In the genomic region with DNA sequence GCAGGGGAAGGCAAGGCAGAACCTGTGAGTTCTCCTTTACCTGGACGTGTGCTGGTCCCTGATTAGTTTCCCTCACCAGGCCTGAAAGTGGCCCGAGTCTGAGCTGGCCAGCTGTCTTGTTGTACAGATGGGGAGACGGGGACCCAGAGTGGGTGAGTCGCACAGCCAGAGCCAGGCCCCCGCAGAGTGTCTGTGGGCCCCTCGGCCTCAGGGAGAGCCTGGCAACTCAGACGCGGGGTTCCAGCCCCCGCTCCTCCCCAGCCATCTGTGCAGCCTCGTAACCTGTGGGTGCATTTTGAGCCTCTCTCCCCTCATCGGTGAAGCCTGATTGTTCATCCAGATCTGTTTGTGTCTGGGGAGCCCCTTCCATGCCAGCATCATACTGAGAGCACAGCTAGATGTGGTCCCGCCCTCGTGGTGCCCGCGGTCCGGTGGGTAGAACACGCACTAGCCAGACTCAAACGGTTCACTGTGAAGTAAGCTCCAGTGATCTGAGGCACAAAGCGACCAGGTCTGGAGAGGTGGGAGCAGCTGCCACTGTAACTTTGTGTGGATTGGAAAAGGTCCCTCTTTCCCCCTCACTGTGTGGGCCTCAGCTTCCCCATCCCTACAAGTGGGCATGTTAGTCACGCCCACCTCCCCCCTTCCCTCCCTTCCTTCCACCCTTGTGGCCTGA, we compare ENCODE assay signal across 27 cellular contexts. TPM values are rescaled to one million over a fixed set of nuclear protein-coding genes. Genes with fewer than 3 reads are reported as not detected.
A peak's percentile ranks its signal among the peaks of the same experiment; 100 is the strongest.
DNase-seq lines count a peak whose midpoint lies in the region; ATAC-seq, FAIRE-seq and TF ChIP-seq lines count a peak whose summit lies in the region.
"Had no signal": no experiment of that assay in that cellular context is flagged by ENCODE, and none has a peak within 500 bp of the region (broad histone marks: within the 10 kb centered on the region; RNA-seq: fewer than 3 reads in every experiment).

No MANE protein-coding gene starts in this region.

- intact Hi-C loops in posterior vena cava (cut with DNase I) = no loop called here

- no peak for TF ChIP-seq RAD21 in H1 (IDR thresholded peaks at IDR 0.05 in 1 of 2, conservative IDR thresholded peaks at IDR 0.05 in 1 of 2; ENCODE audit: low read depth in 2 of 2, low read length in 2 of 2)

- H3K4ac ChIP-seq in H1 (replicated peaks; ENCODE audit: insufficient read length, low read depth, low read length) = no peak overlapping the region

- 82% methylated on average over 20 of the region's 20 CpGs; no CpG with 5 or more reads in 1 of the 2 experiments for WGBS in H1 (ENCODE audit: extremely low coverage in 1 of 2, insufficient coverage in 1 of 2, insufficient read length in 1 of 2, insufficient replicate concordance in 2 of 2, low coverage in 1 of 2, low lambda C conversion rate in 2 of 2, missing lambda C conversion rate in 1 of 2), 2 experiments
- 67 to 68% methylated on average over 18 to 20 of the region's 20 CpGs for WGBS in GM23248 (ENCODE audit: low coverage in 1 of 2, low lambda C conversion rate in 2 of 2, missing lambda C conversion rate in 2 of 2), 2 experiments

- H3K4me1 Mint-ChIP-seq in activated T-cell treated with anti-CD3 and anti-CD28 coated beads, Interleukin-2, amount 50 U/mL, for 24 hours (ENCODE audit: low read depth) = peaks cover 13% of the 10 kb centered on the region

- no peaks in the 10 kb centered on the region for H3K27me3 ChIP-seq in KMS-11 (ENCODE audit: insufficient read depth, low read depth)
- H3K27me3 ChIP-seq in H1 (replicated peaks in 1 of 4; ENCODE audit: control insufficient read depth in 3 of 4, extremely low read depth in 1 of 4, insufficient read depth in 3 of 4, low read length in 3 of 4) = peaks cover 0 to 3% (median 0%) of the 10 kb centered on the region in 4 experiments; a peak in 2 of 7 replicates
- no peaks in the 10 kb centered on the region; the same call in 1 of the 2 replicates for H3K27me3 ChIP-seq in GM23248 (replicated peaks; ENCODE audit: insufficient read depth)
- H3K27me3 ChIP-seq: colonic mucosa, gastroesophageal sphincter, uterus had no signal

- DNase-seq in activated T-cell treated with anti-CD3 and anti-CD28 coated beads, Interleukin-2, amount 50 U/mL, for 24 hours = peak; percentile 24
- DNase-seq in activated T-cell treated with anti-CD3 and anti-CD28 coated beads for 4 hours = no peak
- no peak for DNase-seq in H1 (ENCODE audit: low read depth in 1 of 2, low spot score in 2 of 2)
- peak; percentile 58 for DNase-seq in posterior vena cava (ENCODE audit: low spot score)
- DNase-seq in GM23248 = no peak
- DNase-seq: activated CD4-positive, alpha-beta T cell treated with anti-CD3 and anti-CD28 coated beads, Interleukin-2, amount 10 ng/mL, durations not matched to agents 7 days and 5 days; colonic mucosa; DND-41; HCEC 1CT; NCI-H1092; NCI-H1930; NCI-H226; NCI-H748 treated with DMSO at 0.1 percent for 48 hours; nucleus accumbens; RPMI8226; T-helper 17 cell; uterus had no signal

- no peak for ATAC-seq in GM18519 (IDR thresholded peaks at IDR 0.05; ENCODE audit: low FRiP score, unreplicated experiment)
- no peak for ATAC-seq in HG02759 (IDR thresholded peaks at IDR 0.05; ENCODE audit: unreplicated experiment)
- ATAC-seq: gastroesophageal sphincter; stimulated activated effector memory CD8-positive, alpha-beta T cell treated with anti-CD3 and anti-CD28 coated beads, Interleukin-12 subunit alpha, Interleukin-12 subunit beta, amount 100 ng/mL, for 72 hours; T-helper 17 cell had no signal

- H2BK5ac ChIP-seq in H1 (ENCODE audit: low read depth, low read length) = no peak overlapping the region

- H3K9me2 ChIP-seq in GM23248 (ENCODE audit: insufficient read depth) = no peaks in the 10 kb centered on the region

- no peak overlapping the region for H3K23ac ChIP-seq in H1 (ENCODE audit: insufficient read length)

- H3K4me2 ChIP-seq in KMS-11 = peak overlapping the region; percentile 68; the same call in 1 of the 2 replicates
- no peak overlapping the region for H3K4me2 ChIP-seq in H1 (ENCODE audit: insufficient read depth in 1 of 2, low read depth in 2 of 2, low read length in 2 of 2)
- no peak overlapping the region for H3K4me2 ChIP-seq in GM23248 (ENCODE audit: unreplicated experiment)
- H3K4me2 ChIP-seq: smooth muscle cell had no signal

- in situ Hi-C loops in GM23248 (cut with MboI) = loop anchor here (5.0 to 25.0 kb wide), 2 partner anchors 147 to 482 kb away; a partner anchor contains a TSS

- CTCF ChIA-PET in H1 (lab: Charles Lee; ENCODE audit: partially characterized antibody) = interaction anchor here (0.6 to 4.2 kb wide), 16 partner anchors 12 to 201 kb away, joined by 3 to 30 read pairs (median 4); no protein-coding TSS in a partner anchor

- no peak overlapping the region for H4K91ac ChIP-seq in H1 (replicated peaks; ENCODE audit: insufficient read length, low read length)

- H3K4me3 Mint-ChIP-seq in activated T-cell treated with anti-CD3 and anti-CD28 coated beads, Interleukin-2, amount 50 U/mL, for 24 hours = no peak overlapping the region
- H3K4me3 Mint-ChIP-seq: activated CD4-positive, alpha-beta T cell treated with anti-CD3 and anti-CD28 coated beads, Interleukin-2, amount 10 ng/mL, durations not matched to agents 7 days and 5 days; memory B cell; stimulated activated effector memory CD8-positive, alpha-beta T cell treated with anti-CD3 and anti-CD28 coated beads, Interleukin-12 subunit alpha, Interleukin-12 subunit beta, amount 100 ng/mL, for 72 hours; T-helper 17 cell had no signal

- H3K27ac Mint-ChIP-seq in activated T-cell treated with anti-CD3 and anti-CD28 coated beads, Interleukin-2, amount 50 U/mL, for 24 hours = no peak overlapping the region
- H3K27ac Mint-ChIP-seq: activated CD4-positive, alpha-beta T cell treated with anti-CD3 and anti-CD28 coated beads, Interleukin-2, amount 10 ng/mL, durations not matched to agents 7 days and 5 days; memory B cell; stimulated activated effector memory CD8-positive, alpha-beta T cell treated with anti-CD3 and anti-CD28 coated beads, Interleukin-12 subunit alpha, Interleukin-12 subunit beta, amount 100 ng/mL, for 72 hours; T-helper 17 cell had no signal

- no peaks in the 10 kb centered on the region for H3K36me3 Mint-ChIP-seq in activated T-cell treated with anti-CD3 and anti-CD28 coated beads, Interleukin-2, amount 50 U/mL, for 24 hours (ENCODE audit: low read depth)
- H3K36me3 Mint-ChIP-seq: memory B cell; stimulated activated effector memory CD8-positive, alpha-beta T cell treated with anti-CD3 and anti-CD28 coated beads, Interleukin-12 subunit alpha, Interleukin-12 subunit beta, amount 100 ng/mL, for 72 hours had no signal

- no peak overlapping the region for H4K5ac ChIP-seq in H1 (ENCODE audit: insufficient read length, low read depth, low read length)

- TF ChIP-seq CTCF in KMS-11 (conservative IDR thresholded peaks at IDR 0.05; ENCODE audit: low read depth, low read length) (no peak), H1 (IDR thresholded peaks at IDR 0.05; ENCODE audit: control extremely low read depth in 1 of 3, insufficient read depth in 1 of 3, low read depth in 1 of 3, low read length in 3 of 3) (no peak)

- H2AFZ ChIP-seq in KMS-11 (ENCODE audit: low read depth) (no peak overlapping the region), H1 (ENCODE audit: low read length) (no peak overlapping the region), GM23248 (no peak overlapping the region)

- H4K8ac ChIP-seq in H1 (ENCODE audit: extremely low read depth, insufficient read depth, low read length) = 0 out of 2 replicates have a peak overlapping the region, but pooled peaks have one; percentile 53

- no peak for TF ChIP-seq POLR2A in H1 (IDR thresholded peaks at IDR 0.05; ENCODE audit: control extremely low read depth in 1 of 2, low read depth in 2 of 2, low read length in 2 of 2)

- peak overlapping the region; percentile 61; the same call in 1 of the 2 replicates for H2BK15ac ChIP-seq in H1 (ENCODE audit: low read length)

- no peaks in the 10 kb centered on the region for H4K20me1 ChIP-seq in KMS-11 (ENCODE audit: insufficient read depth)
- H4K20me1 ChIP-seq in H1 (replicated peaks in 1 of 2; ENCODE audit: control insufficient read depth in 1 of 2, insufficient read depth in 2 of 2, low read length in 2 of 2) = no peaks in the 10 kb centered on the region
- no peaks in the 10 kb centered on the region for H4K20me1 ChIP-seq in GM23248 (ENCODE audit: insufficient read depth)

- H2BK12ac ChIP-seq in H1 (ENCODE audit: low read depth, low read length) = no peak overlapping the region

- H3K18ac ChIP-seq in H1 (ENCODE audit: extremely low read depth, low read length) = no peak overlapping the region

- H3K9ac ChIP-seq in KMS-11 (no peak overlapping the region), H1 (replicated peaks in 1 of 4; ENCODE audit: extremely low read depth in 1 of 4, low read depth in 3 of 4, low read length in 3 of 4) (no peak overlapping the region), GM23248 (no peak overlapping the region)

- POLR2A ChIA-PET in H1 (lab: Charles Lee; ENCODE audit: partially characterized antibody) = interaction anchor here (1.5 kb wide), 1 partner anchor 157 kb away, joined by 7 read pairs; no protein-coding TSS in a partner anchor

- no peaks in the 10 kb centered on the region for H3K9me3 ChIP-seq in H1 (ENCODE audit: insufficient read depth in 2 of 2, low read depth in 1 of 2, low read length in 1 of 2)
- no peaks in the 10 kb centered on the region for H3K9me3 ChIP-seq in GM23248 (ENCODE audit: low read depth)
- H3K9me3 ChIP-seq: colonic mucosa, gastroesophageal sphincter, uterus had no signal

- H3K27ac ChIP-seq in KMS-11 (peak overlapping the region; percentile 77; the same call in 1 of the 2 replicates), H1 (ENCODE audit: low read depth, low read length) (peak overlapping the region; percentile 48; the same call in 1 of the 2 replicates), GM23248 (no peak overlapping the region)
- H3K27ac ChIP-seq: colonic mucosa, HL-60, uterus had no signal

- H3K36me3 ChIP-seq in KMS-11 (ENCODE audit: insufficient read depth) (no peaks in the 10 kb centered on the region), H1 (ENCODE audit: control insufficient read depth in 2 of 4, insufficient read depth in 4 of 4, low read length in 3 of 4) (no peaks in the 10 kb centered on the region), GM23248 (ENCODE audit: low read depth) (no peaks in the 10 kb centered on the region)
- H3K36me3 ChIP-seq: colonic mucosa, gastroesophageal sphincter, uterus had no signal

- no peaks in the 10 kb centered on the region for H3K79me1 ChIP-seq in H1 (ENCODE audit: low read depth, low read length)

- no peak overlapping the region for H3K56ac ChIP-seq in H1 (replicated peaks; ENCODE audit: insufficient read length, low read depth, low read length)

- no peaks in the 10 kb centered on the region for H3K23me2 ChIP-seq in H1 (ENCODE audit: low read depth, low read length)

- H3K14ac ChIP-seq in H1 (ENCODE audit: insufficient read length) = no peak overlapping the region

- no peak overlapping the region for H3K4me3 ChIP-seq in KMS-11 (IDR thresholded peaks at IDR 0.05; ENCODE audit: insufficient read depth, low read depth, low read length)
- H3K4me3 ChIP-seq in H1 (ENCODE audit: extremely low read depth in 1 of 4, insufficient read depth in 2 of 4, low read depth in 3 of 4, low read length in 4 of 4) = no peak overlapping the region; a peak in 1 of 8 replicates
- no peak overlapping the region for H3K4me3 ChIP-seq in GM23248
- H3K4me3 ChIP-seq: colonic mucosa, gastroesophageal sphincter, smooth muscle cell, uterus had no signal

- no peaks in the 10 kb centered on the region for H3K9me3 Mint-ChIP-seq in activated T-cell treated with anti-CD3 and anti-CD28 coated beads, Interleukin-2, amount 50 U/mL, for 24 hours
- H3K9me3 Mint-ChIP-seq: activated CD4-positive, alpha-beta T cell treated with anti-CD3 and anti-CD28 coated beads, Interleukin-2, amount 10 ng/mL, durations not matched to agents 7 days and 5 days; memory B cell; stimulated activated effector memory CD8-positive, alpha-beta T cell treated with anti-CD3 and anti-CD28 coated beads, Interleukin-12 subunit alpha, Interleukin-12 subunit beta, amount 100 ng/mL, for 72 hours had no signal

- no peaks in the 10 kb centered on the region for H3K27me3 Mint-ChIP-seq in activated T-cell treated with anti-CD3 and anti-CD28 coated beads, Interleukin-2, amount 50 U/mL, for 24 hours

- TF ChIP-seq EP300 in H1 (IDR thresholded peaks at IDR 0.05; ENCODE audit: borderline replicate concordance in 1 of 2, low read depth in 2 of 2, low read length in 2 of 2) = no peak

- H2AK5ac ChIP-seq in H1 (ENCODE audit: low read depth, low read length) = 0 out of 2 replicates have a peak overlapping the region, but pooled peaks have one; percentile 24

- no peak overlapping the region for H2BK20ac ChIP-seq in H1 (ENCODE audit: low read length)

- H3K79me2 ChIP-seq in KMS-11 (ENCODE audit: insufficient read depth, low read depth) (no peaks in the 10 kb centered on the region), H1 (ENCODE audit: control insufficient read depth in 1 of 2, insufficient read depth in 2 of 2, low read length in 2 of 2) (no peaks in the 10 kb centered on the region), GM23248 (ENCODE audit: insufficient read depth) (no peaks in the 10 kb centered on the region)

- no peak overlapping the region for H2BK120ac ChIP-seq in H1 (replicated peaks; ENCODE audit: low read depth, low read length)

- no peaks in the 10 kb centered on the region for H3F3A ChIP-seq in GM23248 (ENCODE audit: insufficient read depth)

- FAIRE-seq in H1 (lab: Jason Lieb, UNC) = no peak
- FAIRE-seq: A204.1, endometrium had no signal

- peaks cover 65% of the 10 kb centered on the region for H3K4me1 ChIP-seq in KMS-11 (ENCODE audit: low read depth, poor library complexity, severe bottlenecking)
- H3K4me1 ChIP-seq in H1 (replicated peaks in 1 of 4; ENCODE audit: control insufficient read depth in 3 of 4, insufficient read depth in 4 of 4, low read length in 3 of 4) = peaks cover 0 to 18% (median 12%) of the 10 kb centered on the region in 4 experiments; a peak in 6 of 7 replicates
- no peaks in the 10 kb centered on the region for H3K4me1 ChIP-seq in GM23248 (ENCODE audit: insufficient read depth)
- H3K4me1 ChIP-seq: colonic mucosa, uterus had no signal

RNA-seq across cellular contexts. Expression of a gene that starts 6.0 kb away (rescaled TPM):
- 18.9 and 20.8 TPM in 2 replicates for total RNA-seq in H1 (2021; fragmentation: NEBNext Ultra II Directional; extraction: Animal tissue kit (Norgen Biotek cat#: 25700))
- polyA plus RNA-seq in H1 (2011; rRNA removed) (30.9 and 45.7 TPM in 2 replicates), GM23248 (2016; fragmentation: Nextera tagmentation; extraction: Ambion mirVana) (2.5 and 3.4 TPM in 2 replicates)
- polyA plus RNA-seq in H1 (2011; cell fraction: cytosol; rRNA removed) = 36.6 TPM
- polyA plus RNA-seq in H1 (2011; cell fraction: nucleus; rRNA removed) = 92.2 TPM
- 24.3 to 38.5 TPM (median 26.3 TPM) in 4 replicates for polyA plus RNA-seq in H1 (2012, experiment 1 of 2)
- 13.1 TPM for polyA plus RNA-seq in H1 (2012, experiment 2 of 2)
- polyA plus RNA-seq in H1 (2013, experiment 1 of 2) = 14.9 TPM
- 13.9 TPM for polyA plus RNA-seq in H1 (2013, experiment 2 of 2)
- polyA minus RNA-seq in H1 (2011; rRNA and poly(A)+ RNA removed) = 33.2 and 38.9 TPM in 2 replicates
- polyA minus RNA-seq in H1 (2011; cell fraction: cytosol; rRNA and poly(A)+ RNA removed) = 27.0 TPM
- 34.6 TPM for polyA minus RNA-seq in H1 (2011; cell fraction: nucleus; rRNA and poly(A)+ RNA removed)
- 1 to 10 TPM; 5.8 to 8.6 TPM for total RNA-seq in posterior vena cava
- 4.7 and 7.1 TPM in 2 replicates for total RNA-seq in GM23248 (2014; rRNA removed; shearing (Covaris generic))

RNA-seq across cellular contexts. Expression of a gene that starts 21.4 kb away (rescaled TPM):
- total RNA-seq in H1 (2021; fragmentation: NEBNext Ultra II Directional; extraction: Animal tissue kit (Norgen Biotek cat#: 25700)) = 37.0 and 40.5 TPM in 2 replicates
- 25.3 and 34.1 TPM in 2 replicates for polyA plus RNA-seq in H1 (2011; rRNA removed)
- polyA plus RNA-seq in H1 (2011; cell fraction: cytosol; rRNA removed) = 40.3 TPM
- polyA plus RNA-seq in H1 (2011; cell fraction: nucleus; rRNA removed) = 84.0 TPM
- 35.9 to 46.2 TPM (median 43.6 TPM) in 4 replicates for polyA plus RNA-seq in H1 (2012, experiment 1 of 2)
- polyA plus RNA-seq in H1 (2012, experiment 2 of 2) = 10.2 TPM
- polyA plus RNA-seq in H1 (2013, experiment 1 of 2) = 29.8 TPM
- 26.8 TPM for polyA plus RNA-seq in H1 (2013, experiment 2 of 2)
- 25.6 and 31.0 TPM in 2 replicates for polyA minus RNA-seq in H1 (2011; rRNA and poly(A)+ RNA removed)
- 21.4 TPM for polyA minus RNA-seq in H1 (2011; cell fraction: cytosol; rRNA and poly(A)+ RNA removed)
- 85.0 TPM for polyA minus RNA-seq in H1 (2011; cell fraction: nucleus; rRNA and poly(A)+ RNA removed)
- 10 to 100 TPM in 1 of 2 donors, 1 to 10 TPM in 1; 9.9 to 13.5 TPM for total RNA-seq in posterior vena cava
- total RNA-seq in GM23248 (2014; rRNA removed; shearing (Covaris generic)) = 11.5 and 14.9 TPM in 2 replicates
- 8.7 and 9.4 TPM in 2 replicates for polyA plus RNA-seq in GM23248 (2016; fragmentation: Nextera tagmentation; extraction: Ambion mirVana)

Comparison
In these comparisons a context has a peak if more than half of its experiments do, and no peak if none do; other contexts are left out.
1. DNase-seq: peak in activated T-cell treated with anti-CD3 and anti-CD28 coated beads, Interleukin-2, amount 50 U/mL, for 24 hours (single experiment) and posterior vena cava (single experiment); none in activated T-cell treated with anti-CD3 and anti-CD28 coated beads for 4 hours (single experiment), H1 (0 of 2) and GM23248 (single experiment).